Comparison of ENCODE assay signal across 35 cellular contexts in the genomic region with DNA sequence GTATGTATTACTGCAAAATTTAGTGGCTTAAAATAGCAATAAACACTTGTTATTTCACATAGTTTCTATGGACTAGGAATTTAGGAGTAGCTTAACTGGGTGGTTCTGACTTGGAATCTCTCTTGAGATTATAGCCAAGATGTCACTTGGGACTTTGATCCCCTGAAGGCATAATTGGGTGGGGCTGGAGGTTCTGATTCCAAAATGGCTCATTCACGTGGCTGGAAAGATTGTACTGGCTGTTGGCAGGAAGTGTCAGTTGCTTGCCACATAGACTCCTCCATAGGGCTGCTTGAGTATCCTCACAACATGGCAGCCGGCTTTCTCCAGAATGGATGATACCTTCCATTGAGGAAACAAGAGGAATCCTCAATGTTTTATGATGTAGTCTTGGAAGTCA. TPM values are rescaled to one million over a fixed set of nuclear protein-coding genes. Genes with fewer than 3 reads are reported as not detected.
"Had no signal": no experiment of that assay in that cellular context is flagged by ENCODE, and none has a peak within 500 bp of the region (broad histone marks: within the 10 kb centered on the region; RNA-seq: fewer than 3 reads in every experiment).

No MANE protein-coding gene starts in this region.

- H3K27me3 ChIP-seq: MG63 had no signal

- H3K9me3 ChIP-seq: MG63 had no signal

- H3K4me3 ChIP-seq: MG63 had no signal

- H3K36me3 ChIP-seq: MG63 had no signal

- H3K27ac ChIP-seq: KMS-11 had no signal

- DNase-seq: Karpas-422, Kasumi-1, KG1, MG63, MM.1S, NCI-H1048, NCI-H1092, NCI-H1092 treated with DMSO at 0.1 percent for 48 hours, NCI-H1105, NCI-H1105 treated with DMSO at 0.1 percent for 48 hours, NCI-H1417, NCI-H1417 treated with DMSO at 0.1 percent for 48 hours, NCI-H1436, NCI-H1436 treated with DMSO at 0.1 percent for 48 hours, NCI-H146, NCI-H1694, NCI-H1694 treated with DMSO at 0.1 percent for 48 hours, NCI-H187, NCI-H187 treated with DMSO at 0.1 percent for 48 hours, NCI-H1930, NCI-H2029, NCI-H2029 treated with DMSO at 0.1 percent for 48 hours, NCI-H2081, NCI-H2081 treated with DMSO at 0.1 percent for 48 hours, NCI-H2107, NCI-H2171, NCI-H2171 treated with DMSO at 0.1 percent for 48 hours, NCI-H2227 treated with DMSO at 0.1 percent for 48 hours, NCI-H226, NCI-H345, NCI-H446, NCI-H446 treated with DMSO at 0.1 percent for 48 hours, NCI-H510A had no signal

RNA-seq across cellular contexts. Expression of a gene that starts 11.3 kb away (rescaled TPM):
- total RNA-seq: MCF 10A had no signal
